ENCODE assay signal across 11 cellular contexts in genomic region chr10:3099291-3100092, GRCh38. TPM values are rescaled to one million over a fixed set of nuclear protein-coding genes. Genes with fewer than 3 reads are reported as not detected.
DNase-seq lines count a peak whose midpoint lies in the region; ATAC-seq and TF ChIP-seq lines count a peak whose summit lies in the region.
"Had no signal": no experiment of that assay in that cellular context is flagged by ENCODE, and none has a peak within 500 bp of the region (broad histone marks: within the 10 kb centered on the region; RNA-seq: fewer than 3 reads in every experiment).

No MANE protein-coding gene starts in this region.

- TF ChIP-seq CTCF in A673 (conservative IDR thresholded peaks at IDR 0.05; ENCODE audit: low read depth, low read length) (no peak), fibroblast of villous mesenchyme (IDR thresholded peaks at IDR 0.05; ENCODE audit: insufficient read depth, low read depth, low read length) (no peak)

- H3K4me3 ChIP-seq in A673 (ENCODE audit: low read depth, low read length, poor library complexity, severe bottlenecking) (no peak overlapping the region), fibroblast of villous mesenchyme (ENCODE audit: low read depth, low read length) (peak overlapping the region; percentile 31)
- H3K4me3 ChIP-seq: tibial artery had no signal

- BruUV-seq in A673 (replicated peaks; lab: Mats Ljungman, UMichigan) = no TSS peak

- no peaks in the 10 kb centered on the region for H3K27me3 ChIP-seq in A673 (replicated peaks; ENCODE audit: insufficient read depth, low read depth, low read length, poor library complexity)
- H3K27me3 ChIP-seq: tibial artery had no signal

- DNase-seq in A673 (ENCODE audit: low spot score) (peak; percentile 49), GM03348 (ENCODE audit: low spot score) (peak; percentile 75), fibroblast of villous mesenchyme (ENCODE audit: low read depth) (peak; percentile 97), NCI-H2227 treated with DMSO at 0.1 percent for 48 hours (lab: John Stamatoyannopoulos, UW) (no peak), sciatic nerve (ENCODE audit: low spot score) (no peak), NCI-H524 treated with DMSO at 0.1 percent for 48 hours (lab: John Stamatoyannopoulos, UW) (no peak), COR-L47 (lab: John Stamatoyannopoulos, UW) (no peak)
- DNase-seq in activated T-helper 1 cell treated with anti-CD3 and anti-CD28 coated beads, Interleukin-12 subunit alpha, Interleukin-12 subunit beta, Interleukin-2, Interleukin-4 antibody, amounts not matched to agents 30 ng/mL and 10 ng/mL and 1 ng/mL, durations not matched to agents 14 hours and 24 hours and 36 hours (ENCODE audit: low spot score) = no peak
- DNase-seq: naive thymus-derived CD8-positive, alpha-beta T cell; stimulated activated CD4-positive, alpha-beta T cell treated with anti-CD3 and anti-CD28 coated beads, Interleukin-2, amount 100 ng/mL, for 48 hours had no signal

- intact Hi-C loops in A673 (cut with micrococcal nuclease; ENCODE audit: unreplicated experiment) (no loop called here), sciatic nerve (cut with DNase I) (no loop called here)
- intact Hi-C loops in activated T-helper 1 cell treated with anti-CD3 and anti-CD28 coated beads, Interleukin-12 subunit alpha, Interleukin-12 subunit beta, Interleukin-2, Interleukin-4 antibody, amounts not matched to agents 30 ng/mL and 10 ng/mL and 1 ng/mL, durations not matched to agents 14 hours and 24 hours and 36 hours (cut with micrococcal nuclease) = loop anchor here (5.0 to 10.0 kb wide), 4 partner anchors 368 to 1555 kb away; no protein-coding TSS in a partner anchor

- H3K36me3 ChIP-seq in A673 (ENCODE audit: insufficient read depth, low read length, poor library complexity, severe bottlenecking) = peaks cover 41% of the 10 kb centered on the region

- no peak overlapping the region for H3K4me3 Mint-ChIP-seq in activated T-helper 1 cell treated with anti-CD3 and anti-CD28 coated beads, Interleukin-12 subunit alpha, Interleukin-12 subunit beta, Interleukin-2, Interleukin-4 antibody, amounts not matched to agents 30 ng/mL and 10 ng/mL and 1 ng/mL, durations not matched to agents 14 hours and 24 hours and 36 hours

- H3K27me3 Mint-ChIP-seq in activated T-helper 1 cell treated with anti-CD3 and anti-CD28 coated beads, Interleukin-12 subunit alpha, Interleukin-12 subunit beta, Interleukin-2, Interleukin-4 antibody, amounts not matched to agents 30 ng/mL and 10 ng/mL and 1 ng/mL, durations not matched to agents 14 hours and 24 hours and 36 hours (ENCODE audit: insufficient read depth) = no peaks in the 10 kb centered on the region
- H3K27me3 Mint-ChIP-seq: naive thymus-derived CD8-positive, alpha-beta T cell had no signal

- no peak for ATAC-seq in sciatic nerve
- ATAC-seq: naive thymus-derived CD8-positive, alpha-beta T cell had no signal

- peaks cover 30% of the 10 kb centered on the region for H3K4me1 ChIP-seq in A673 (ENCODE audit: insufficient read depth, low read length, poor library complexity, severe bottlenecking)

- H3K4me1 Mint-ChIP-seq in activated T-helper 1 cell treated with anti-CD3 and anti-CD28 coated beads, Interleukin-12 subunit alpha, Interleukin-12 subunit beta, Interleukin-2, Interleukin-4 antibody, amounts not matched to agents 30 ng/mL and 10 ng/mL and 1 ng/mL, durations not matched to agents 14 hours and 24 hours and 36 hours (ENCODE audit: low read depth) = peaks cover 34% of the 10 kb centered on the region

- peak overlapping the region; percentile 16 for H3K27ac ChIP-seq in A673 (ENCODE audit: low read depth, low read length, poor library complexity, severe bottlenecking)
- H3K27ac ChIP-seq: tibial artery had no signal

- H3K9me3 ChIP-seq in A673 (ENCODE audit: low read depth, low read length, poor library complexity, severe bottlenecking) = no peaks in the 10 kb centered on the region
- H3K9me3 ChIP-seq: tibial artery had no signal

- H3K9me3 Mint-ChIP-seq in activated T-helper 1 cell treated with anti-CD3 and anti-CD28 coated beads, Interleukin-12 subunit alpha, Interleukin-12 subunit beta, Interleukin-2, Interleukin-4 antibody, amounts not matched to agents 30 ng/mL and 10 ng/mL and 1 ng/mL, durations not matched to agents 14 hours and 24 hours and 36 hours = no peaks in the 10 kb centered on the region
- H3K9me3 Mint-ChIP-seq: naive thymus-derived CD8-positive, alpha-beta T cell had no signal

- POLR2A ChIA-PET in A673 (lab: Charles Lee; ENCODE audit: low non-redundant PET) = no interaction called here

- peaks cover 53% of the 10 kb centered on the region for H3K36me3 Mint-ChIP-seq in activated T-helper 1 cell treated with anti-CD3 and anti-CD28 coated beads, Interleukin-12 subunit alpha, Interleukin-12 subunit beta, Interleukin-2, Interleukin-4 antibody, amounts not matched to agents 30 ng/mL and 10 ng/mL and 1 ng/mL, durations not matched to agents 14 hours and 24 hours and 36 hours (ENCODE audit: low read depth)

- peak overlapping the region; percentile 56 for H3K27ac Mint-ChIP-seq in activated T-helper 1 cell treated with anti-CD3 and anti-CD28 coated beads, Interleukin-12 subunit alpha, Interleukin-12 subunit beta, Interleukin-2, Interleukin-4 antibody, amounts not matched to agents 30 ng/mL and 10 ng/mL and 1 ng/mL, durations not matched to agents 14 hours and 24 hours and 36 hours

- CTCF ChIA-PET in A673 (lab: Charles Lee) = no interaction called here

RNA-seq across cellular contexts. Expression of gene PFKP, which starts 32.1 kb away (rescaled TPM):
- total RNA-seq in A673 (2021) (206 and 232 TPM in 2 replicates), fibroblast of villous mesenchyme (120 and 145 TPM in 2 replicates), sciatic nerve (41.3 TPM)
- total RNA-seq in activated T-helper 1 cell treated with anti-CD3 and anti-CD28 coated beads, Interleukin-12 subunit alpha, Interleukin-12 subunit beta, Interleukin-2, Interleukin-4 antibody, amounts not matched to agents 30 ng/mL and 10 ng/mL and 1 ng/mL, durations not matched to agents 14 hours and 24 hours and 36 hours = 264 and 267 TPM in 2 replicates

Comparison
In these comparisons a context has a peak if more than half of its experiments do, and no peak if none do; other contexts are left out.
1. DNase-seq: peak in A673 (single experiment), GM03348 (single experiment) and fibroblast of villous mesenchyme (single experiment); none in activated T-helper 1 cell treated with anti-CD3 and anti-CD28 coated beads, Interleukin-12 subunit alpha, Interleukin-12 subunit beta, Interleukin-2, Interleukin-4 antibody, amounts not matched to agents 30 ng/mL and 10 ng/mL and 1 ng/mL, durations not matched to agents 14 hours and 24 hours and 36 hours (single experiment), NCI-H2227 treated with DMSO at 0.1 percent for 48 hours (single experiment), sciatic nerve (single experiment), NCI-H524 treated with DMSO at 0.1 percent for 48 hours (single experiment) and COR-L47 (single experiment).